9 cellular contexts compared by ENCODE assay signal in genomic region chr3:86793786-86794185, GRCh38.
A peak's percentile ranks its signal among the peaks of the same experiment; 100 is the strongest.
DNase-seq lines count a peak whose midpoint lies in the region; ATAC-seq and TF ChIP-seq lines count a peak whose summit lies in the region.
"Had no signal": no experiment of that assay in that cellular context is flagged by ENCODE, and none has a peak within 500 bp of the region (broad histone marks: within the 10 kb centered on the region; RNA-seq: fewer than 3 reads in every experiment).

No MANE protein-coding gene starts in this region.

- H3K4me3 ChIP-seq in suprapubic skin = no peak overlapping the region

- TF ChIP-seq EP300 in suprapubic skin (IDR thresholded peaks at IDR 0.05) = no peak

- H3K4me1 ChIP-seq in suprapubic skin = no peaks in the 10 kb centered on the region

- intact Hi-C loops in MCF 10A (cut with micrococcal nuclease) = loop anchor here (2.0 to 5.0 kb wide), 2 partner anchors 129 to 199 kb away; partner anchors contain the start of gene VGLL3

- TF ChIP-seq CTCF in MCF 10A (IDR thresholded peaks at IDR 0.05; ENCODE audit: unreplicated experiment) = no peak
- no peak for TF ChIP-seq CTCF in suprapubic skin (IDR thresholded peaks at IDR 0.05)

- 24% methylated on average over 1 of the region's 1 CpG for WGBS in suprapubic skin

- H3K4me3 Mint-ChIP-seq in MCF 10A (ENCODE audit: unreplicated experiment) = peak overlapping the region; percentile 49
- H3K4me3 Mint-ChIP-seq in activated CD4-positive, alpha-beta memory T cell treated with anti-CD3 and anti-CD28 coated beads, Interleukin-2, amount 10 ng/mL, durations not matched to agents 7 days and 5 days = no peak overlapping the region
- H3K4me3 Mint-ChIP-seq: naive thymus-derived CD8-positive, alpha-beta T cell had no signal

- peaks cover 22% of the 10 kb centered on the region for H3K4me1 Mint-ChIP-seq in MCF 10A (ENCODE audit: insufficient read depth, unreplicated experiment)
- H3K4me1 Mint-ChIP-seq in activated CD4-positive, alpha-beta memory T cell treated with anti-CD3 and anti-CD28 coated beads, Interleukin-2, amount 10 ng/mL, durations not matched to agents 7 days and 5 days = no peaks in the 10 kb centered on the region
- H3K4me1 Mint-ChIP-seq: naive thymus-derived CD8-positive, alpha-beta T cell had no signal

- no peaks in the 10 kb centered on the region for H3K9me3 ChIP-seq in suprapubic skin

- no TSS peak for BruUV-seq in MCF 10A (replicated peaks; lab: Mats Ljungman, UMichigan)

- H3K9me3 Mint-ChIP-seq in MCF 10A (ENCODE audit: unreplicated experiment) = no peaks in the 10 kb centered on the region
- no peaks in the 10 kb centered on the region for H3K9me3 Mint-ChIP-seq in activated CD4-positive, alpha-beta memory T cell treated with anti-CD3 and anti-CD28 coated beads, Interleukin-2, amount 10 ng/mL, durations not matched to agents 7 days and 5 days

- no peaks in the 10 kb centered on the region for H3K36me3 Mint-ChIP-seq in MCF 10A (ENCODE audit: insufficient read depth, unreplicated experiment)
- no peaks in the 10 kb centered on the region for H3K36me3 Mint-ChIP-seq in activated CD4-positive, alpha-beta memory T cell treated with anti-CD3 and anti-CD28 coated beads, Interleukin-2, amount 10 ng/mL, durations not matched to agents 7 days and 5 days (ENCODE audit: low read depth)
- H3K36me3 Mint-ChIP-seq: naive thymus-derived CD8-positive, alpha-beta T cell had no signal

- H3K27me3 Mint-ChIP-seq in MCF 10A (ENCODE audit: insufficient read depth, unreplicated experiment) = no peaks in the 10 kb centered on the region
- no peaks in the 10 kb centered on the region for H3K27me3 Mint-ChIP-seq in activated CD4-positive, alpha-beta memory T cell treated with anti-CD3 and anti-CD28 coated beads, Interleukin-2, amount 10 ng/mL, durations not matched to agents 7 days and 5 days
- H3K27me3 Mint-ChIP-seq: naive thymus-derived CD8-positive, alpha-beta T cell had no signal

- no peaks in the 10 kb centered on the region for H3K27me3 ChIP-seq in suprapubic skin

- peak overlapping the region; percentile 79 for H3K27ac ChIP-seq in suprapubic skin

- POLR2A ChIA-PET in MCF 10A (lab: Yijun Ruan, JAX) = interaction anchor here (0.6 to 2.5 kb wide), 6 partner anchors 30 to 374 kb away, joined by 3 to 20 read pairs (median 4); partner anchors contain the start of gene VGLL3
- POLR2A ChIA-PET in activated CD4-positive, alpha-beta memory T cell treated with anti-CD3 and anti-CD28 coated beads, Interleukin-2, amount 10 ng/mL, durations not matched to agents 7 days and 5 days (lab: Charles Lee) = no interaction called here

- TF ChIP-seq POLR2A in suprapubic skin (IDR thresholded peaks at IDR 0.05) = no peak

- DNase-seq in HS-5 (ENCODE audit: low read depth) = peak; percentile 90
- DNase-seq in MCF 10A (ENCODE audit: unreplicated experiment) = peak; percentile 75
- peak; percentile 96 for DNase-seq in kidney tubule cell (ENCODE audit: low spot score)
- no peak for DNase-seq in suprapubic skin (ENCODE audit: low spot score in 2 of 2)
- no peak for DNase-seq in stimulated activated naive CD4-positive, alpha-beta T cell treated with Interleukin-2 at 50 U/mL for 16 hours (lab: John Stamatoyannopoulos, UW)
- no peak for DNase-seq in T-helper 9 cell
- no peak for DNase-seq in activated CD4-positive, alpha-beta memory T cell treated with anti-CD3 and anti-CD28 coated beads, Interleukin-2, amount 10 ng/mL, durations not matched to agents 7 days and 5 days
- DNase-seq: naive thymus-derived CD8-positive, alpha-beta T cell had no signal

- CTCF ChIA-PET in MCF 10A (lab: Yijun Ruan, JAX) = interaction anchor here (0.6 kb wide), 1 partner anchor 153 kb away, joined by 3 read pairs; no protein-coding TSS in a partner anchor
- CTCF ChIA-PET in activated CD4-positive, alpha-beta memory T cell treated with anti-CD3 and anti-CD28 coated beads, Interleukin-2, amount 10 ng/mL, durations not matched to agents 7 days and 5 days (lab: Charles Lee) = no interaction called here

- ATAC-seq in HG02840 (IDR thresholded peaks at IDR 0.05; ENCODE audit: low FRiP score, unreplicated experiment) = no peak
- ATAC-seq: naive thymus-derived CD8-positive, alpha-beta T cell had no signal

- H3K36me3 ChIP-seq in suprapubic skin = no peaks in the 10 kb centered on the region

- H3K27ac Mint-ChIP-seq in MCF 10A (ENCODE audit: low read depth, unreplicated experiment) = peak overlapping the region; percentile 98
- H3K27ac Mint-ChIP-seq in activated CD4-positive, alpha-beta memory T cell treated with anti-CD3 and anti-CD28 coated beads, Interleukin-2, amount 10 ng/mL, durations not matched to agents 7 days and 5 days = no peak overlapping the region
- H3K27ac Mint-ChIP-seq: naive thymus-derived CD8-positive, alpha-beta T cell had no signal

Comparison
In these comparisons a context has a peak if more than half of its experiments do, and no peak if none do; other contexts are left out.
1. DNase-seq: peak in HS-5 (single experiment), MCF 10A (single experiment) and kidney tubule cell (single experiment); none in suprapubic skin (0 of 2), stimulated activated naive CD4-positive, alpha-beta T cell treated with Interleukin-2 at 50 U/mL for 16 hours (single experiment), T-helper 9 cell (single experiment) and activated CD4-positive, alpha-beta memory T cell treated with anti-CD3 and anti-CD28 coated beads, Interleukin-2, amount 10 ng/mL, durations not matched to agents 7 days and 5 days (single experiment).